2 cellular contexts compared by ENCODE assay signal in the genomic region with DNA sequence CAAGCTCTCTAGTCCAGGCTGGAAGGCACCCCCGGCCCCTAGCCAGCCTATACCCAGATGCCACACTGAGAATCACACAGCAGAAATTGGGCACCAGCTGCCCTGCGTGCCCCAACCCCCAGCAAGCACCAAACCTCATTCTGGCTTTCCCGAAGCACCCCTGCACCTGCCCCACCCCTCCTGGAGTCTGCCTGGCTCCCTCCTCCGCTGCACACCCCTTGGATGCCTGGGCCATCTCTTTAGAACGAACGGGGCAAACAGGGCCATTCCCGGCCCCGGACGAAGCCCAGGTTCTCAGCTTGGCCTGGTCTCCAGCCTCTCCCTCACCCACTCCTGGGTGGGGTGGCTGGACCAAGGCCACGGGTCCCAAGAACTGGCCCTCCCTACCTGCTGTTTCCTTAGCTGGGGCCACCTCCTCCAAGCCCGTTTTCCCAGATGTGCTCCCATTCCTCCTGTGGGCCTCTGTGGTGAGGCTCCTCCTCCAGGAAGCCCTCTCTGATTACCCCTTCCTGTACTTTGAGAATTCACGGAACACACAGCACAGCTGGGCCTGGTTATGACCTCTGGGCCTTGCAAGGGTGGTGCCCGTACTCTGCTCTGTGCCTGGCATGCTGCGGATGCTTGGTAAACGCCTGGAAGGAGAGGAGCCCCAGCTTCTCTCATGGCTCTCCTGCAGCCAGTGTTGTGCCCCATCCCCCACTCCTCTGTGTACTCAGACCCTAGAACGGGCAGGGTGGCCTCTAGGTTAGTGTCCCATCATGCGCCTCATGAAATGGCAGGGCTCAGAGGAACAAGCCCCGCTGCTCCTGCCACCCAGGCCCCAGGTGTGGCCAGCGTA.
TF ChIP-seq lines count a peak whose summit lies in the region.

No MANE protein-coding gene starts in this region.

TF ChIP-seq in SK-N-SH, 30 proteins besides CTCF, POLR2A, EP300 and RAD21:
- TF ChIP-seq, protein P1, sequence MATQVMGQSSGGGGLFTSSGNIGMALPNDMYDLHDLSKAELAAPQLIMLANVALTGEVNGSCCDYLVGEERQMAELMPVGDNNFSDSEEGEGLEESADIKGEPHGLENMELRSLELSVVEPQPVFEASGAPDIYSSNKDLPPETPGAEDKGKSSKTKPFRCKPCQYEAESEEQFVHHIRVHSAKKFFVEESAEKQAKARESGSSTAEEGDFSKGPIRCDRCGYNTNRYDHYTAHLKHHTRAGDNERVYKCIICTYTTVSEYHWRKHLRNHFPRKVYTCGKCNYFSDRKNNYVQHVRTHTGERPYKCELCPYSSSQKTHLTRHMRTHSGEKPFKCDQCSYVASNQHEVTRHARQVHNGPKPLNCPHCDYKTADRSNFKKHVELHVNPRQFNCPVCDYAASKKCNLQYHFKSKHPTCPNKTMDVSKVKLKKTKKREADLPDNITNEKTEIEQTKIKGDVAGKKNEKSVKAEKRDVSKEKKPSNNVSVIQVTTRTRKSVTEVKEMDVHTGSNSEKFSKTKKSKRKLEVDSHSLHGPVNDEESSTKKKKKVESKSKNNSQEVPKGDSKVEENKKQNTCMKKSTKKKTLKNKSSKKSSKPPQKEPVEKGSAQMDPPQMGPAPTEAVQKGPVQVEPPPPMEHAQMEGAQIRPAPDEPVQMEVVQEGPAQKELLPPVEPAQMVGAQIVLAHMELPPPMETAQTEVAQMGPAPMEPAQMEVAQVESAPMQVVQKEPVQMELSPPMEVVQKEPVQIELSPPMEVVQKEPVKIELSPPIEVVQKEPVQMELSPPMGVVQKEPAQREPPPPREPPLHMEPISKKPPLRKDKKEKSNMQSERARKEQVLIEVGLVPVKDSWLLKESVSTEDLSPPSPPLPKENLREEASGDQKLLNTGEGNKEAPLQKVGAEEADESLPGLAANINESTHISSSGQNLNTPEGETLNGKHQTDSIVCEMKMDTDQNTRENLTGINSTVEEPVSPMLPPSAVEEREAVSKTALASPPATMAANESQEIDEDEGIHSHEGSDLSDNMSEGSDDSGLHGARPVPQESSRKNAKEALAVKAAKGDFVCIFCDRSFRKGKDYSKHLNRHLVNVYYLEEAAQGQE (IDR thresholded peaks at IDR 0.05; ENCODE audit: low read depth, low read length): no peak
- TF ChIP-seq FOXM1 (IDR thresholded peaks at IDR 0.05; ENCODE audit: low read depth) (no peak), TCF12 (IDR thresholded peaks at IDR 0.05) (no peak), GABPA (IDR thresholded peaks at IDR 0.05; ENCODE audit: low read depth) (no peak), SIN3A (IDR thresholded peaks at IDR 0.05; ENCODE audit: borderline replicate concordance, low read depth, low read length) (no peak), TAF1 (IDR thresholded peaks at IDR 0.05; ENCODE audit: borderline replicate concordance, low read depth, low read length) (no peak), MEF2A (IDR thresholded peaks at IDR 0.05; ENCODE audit: borderline replicate concordance, low read depth) (no peak)
- TF ChIP-seq, protein P2, sequence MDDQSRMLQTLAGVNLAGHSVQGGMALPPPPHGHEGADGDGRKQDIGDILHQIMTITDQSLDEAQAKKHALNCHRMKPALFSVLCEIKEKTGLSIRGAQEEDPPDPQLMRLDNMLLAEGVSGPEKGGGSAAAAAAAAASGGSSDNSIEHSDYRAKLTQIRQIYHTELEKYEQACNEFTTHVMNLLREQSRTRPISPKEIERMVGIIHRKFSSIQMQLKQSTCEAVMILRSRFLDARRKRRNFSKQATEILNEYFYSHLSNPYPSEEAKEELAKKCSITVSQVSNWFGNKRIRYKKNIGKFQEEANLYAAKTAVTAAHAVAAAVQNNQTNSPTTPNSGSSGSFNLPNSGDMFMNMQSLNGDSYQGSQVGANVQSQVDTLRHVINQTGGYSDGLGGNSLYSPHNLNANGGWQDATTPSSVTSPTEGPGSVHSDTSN (IDR thresholded peaks at IDR 0.05): no peak

TF ChIP-seq in SK-N-SH treated with all-trans-retinoic acid at 6 μM for 48 hours, 23 proteins besides CTCF, POLR2A, EP300 and RAD21 (continued from another document):
- TF ChIP-seq TSHZ2 (CRISPR knock-in tag; IDR thresholded peaks at IDR 0.05): no peak
- TF ChIP-seq GLIS3 (CRISPR knock-in tag; IDR thresholded peaks at IDR 0.05): no peak
- TF ChIP-seq ZNF8 (CRISPR knock-in tag; IDR thresholded peaks at IDR 0.05): no peak
- no peak for TF ChIP-seq ESRRG (CRISPR knock-in tag; IDR thresholded peaks at IDR 0.05)
- no peak for TF ChIP-seq CSDC2 (CRISPR knock-in tag; IDR thresholded peaks at IDR 0.05)
